ENCODE assay signal across 16 cellular contexts in the genomic region with DNA sequence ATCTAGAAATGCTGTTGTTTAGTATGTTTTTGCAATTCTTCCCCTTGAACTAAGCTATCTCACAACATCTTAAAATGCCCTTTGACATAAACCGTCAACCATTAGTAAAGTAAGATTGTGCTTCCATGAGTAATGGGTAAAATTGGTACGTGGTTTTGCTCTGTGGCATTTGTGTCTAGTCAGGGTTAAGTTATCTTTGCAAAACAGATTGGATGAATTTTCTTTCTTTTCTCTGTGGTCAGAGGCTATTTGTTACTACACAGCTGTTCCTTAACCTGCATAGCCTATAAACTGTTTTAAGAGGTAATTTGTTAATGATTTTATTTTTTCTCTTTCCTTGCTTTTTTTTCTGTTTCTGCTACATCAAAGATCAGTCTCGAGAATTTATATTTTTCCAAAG.
DNase-seq lines count a peak whose midpoint lies in the region; ATAC-seq and TF ChIP-seq lines count a peak whose summit lies in the region.
"Had no signal": no experiment of that assay in that cellular context is flagged by ENCODE, and none has a peak within 500 bp of the region (broad histone marks: within the 10 kb centered on the region; RNA-seq: fewer than 3 reads in every experiment).

No MANE protein-coding gene starts in this region.

- peak; percentile 29 for DNase-seq in H4 (ENCODE audit: low spot score)
- peak; percentile 25 for DNase-seq in NCI-H69 (lab: John Stamatoyannopoulos, UW)
- peak; percentile 46 to 60 for DNase-seq in cardiac fibroblast (ENCODE audit: low read depth in 2 of 2)
- peak; percentile 82 for DNase-seq in renal cortical epithelial cell (ENCODE audit: low read depth)
- no peak for DNase-seq in NCI-H526 treated with DMSO at 0.1 percent for 48 hours (lab: John Stamatoyannopoulos, UW)
- DNase-seq in GM10248 (ENCODE audit: extremely low spot score): no peak
- no peak for DNase-seq in NCI-H2081 treated with DMSO at 0.1 percent for 48 hours (lab: John Stamatoyannopoulos, UW)
- DNase-seq: amniotic stem cell, head of caudate nucleus, left ventricle myocardium superior, NCI-H1436, NCI-H748 treated with DMSO at 0.1 percent for 48 hours, SHP77, spleen, transverse colon had no signal

- no peak for ATAC-seq in HG03439 (IDR thresholded peaks at IDR 0.05; ENCODE audit: unreplicated experiment)
- ATAC-seq: left ventricle myocardium superior had no signal

- no peak overlapping the region for H3K4me3 ChIP-seq in cardiac fibroblast (replicated peaks in 1 of 2; ENCODE audit: low read depth in 2 of 2, low read length in 2 of 2)
- H3K4me3 ChIP-seq: spleen, transverse colon had no signal

- POLR2A ChIA-PET in GM10248 (lab: Yijun Ruan, JAX): no interaction called here

- CTCF ChIA-PET in GM10248 (lab: Yijun Ruan, JAX): interaction anchor here (1.2 to 2.2 kb wide), 3 partner anchors 8 to 21 kb away, joined by 3 to 9 read pairs (median 3); no protein-coding TSS in a partner anchor

- TF ChIP-seq CTCF in cardiac fibroblast (IDR thresholded peaks at IDR 0.05; ENCODE audit: low read depth, low read length): no peak
- no peak for TF ChIP-seq CTCF in GM10248 (IDR thresholded peaks at IDR 0.05; ENCODE audit: control extremely low read depth, extremely low read depth, low read depth, missing control alignments)

Comparison
In these comparisons a context has a peak if more than half of its experiments do, and no peak if none do; other contexts are left out.
1. DNase-seq: peak in H4 (single experiment), NCI-H69 (single experiment), cardiac fibroblast (2 of 2) and renal cortical epithelial cell (single experiment); none in NCI-H526 treated with DMSO at 0.1 percent for 48 hours (single experiment), GM10248 (single experiment) and NCI-H2081 treated with DMSO at 0.1 percent for 48 hours (single experiment).